Comparison of ENCODE assay signal across 21 cellular contexts in genomic region chr1:109981128-109981379, GRCh38. TPM values are rescaled to one million over a fixed set of nuclear protein-coding genes. Genes with fewer than 3 reads are reported as not detected.
DNase-seq lines count a peak whose midpoint lies in the region; ATAC-seq, FAIRE-seq and TF ChIP-seq lines count a peak whose summit lies in the region.
"Had no signal": no experiment of that assay in that cellular context is flagged by ENCODE, and none has a peak within 500 bp of the region (broad histone marks: within the 10 kb centered on the region; RNA-seq: fewer than 3 reads in every experiment).

No MANE protein-coding gene starts in this region.

- 69% methylated on average over 3 of the region's 3 CpGs; no CpG with 5 or more reads in 1 of the 2 experiments for WGBS in H1 (ENCODE audit: extremely low coverage in 1 of 2, insufficient coverage in 1 of 2, insufficient read length in 1 of 2, insufficient replicate concordance in 2 of 2, low coverage in 1 of 2, low lambda C conversion rate in 2 of 2, missing lambda C conversion rate in 1 of 2), 2 experiments
- 41% methylated on average over 3 of the region's 3 CpGs for WGBS in suprapubic skin

- no peak overlapping the region for H4K5ac ChIP-seq in H1 (ENCODE audit: insufficient read length, low read depth, low read length)

- intact Hi-C loops in activated CD4-positive, alpha-beta memory T cell treated with anti-CD3 and anti-CD28 coated beads for 36 hours (cut with micrococcal nuclease), result no loop called here

- H2AFZ ChIP-seq in H1 (ENCODE audit: low read length), result no peak overlapping the region

- CTCF ChIA-PET in activated CD4-positive, alpha-beta memory T cell treated with anti-CD3 and anti-CD28 coated beads for 36 hours (lab: Charles Lee), result interaction anchor here (1.2 to 14.1 kb wide), 4 partner anchors 22 to 338 kb away, joined by 3 to 723 read pairs (median 6); no protein-coding TSS in a partner anchor
- CTCF ChIA-PET in activated CD4-positive, alpha-beta memory T cell treated with anti-CD3 and anti-CD28 coated beads, Interleukin-2, amount 10 ng/mL, durations not matched to agents 7 days and 5 days (lab: Charles Lee), result interaction anchor here (0.9 to 14.6 kb wide), 6 partner anchors 22 to 435 kb away, joined by 3 to 655 read pairs (median 6); no protein-coding TSS in a partner anchor
- CTCF ChIA-PET in H1 (lab: Charles Lee; ENCODE audit: partially characterized antibody), result interaction anchor here (0.9 to 18.1 kb wide), 16 partner anchors 9 to 484 kb away, joined by 3 to 700 read pairs (median 5); no protein-coding TSS in a partner anchor

- TF ChIP-seq POLR2A in H1 (IDR thresholded peaks at IDR 0.05; ENCODE audit: control extremely low read depth in 1 of 2, low read depth in 2 of 2, low read length in 2 of 2) (no peak), suprapubic skin (IDR thresholded peaks at IDR 0.05) (no peak)

- H3K4ac ChIP-seq in H1 (replicated peaks; ENCODE audit: insufficient read length, low read depth, low read length), result no peak overlapping the region

- DNase-seq in activated CD4-positive, alpha-beta memory T cell treated with anti-CD3 and anti-CD28 coated beads for 36 hours, result no peak
- no peak for DNase-seq in activated CD4-positive, alpha-beta memory T cell treated with anti-CD3 and anti-CD28 coated beads, Interleukin-2, amount 10 ng/mL, durations not matched to agents 7 days and 5 days
- DNase-seq in H1 (ENCODE audit: low read depth in 1 of 2, low spot score in 2 of 2) (no peak), omental fat pad (ENCODE audit: low spot score) (no peak), urothelium cell line (ENCODE audit: low spot score) (no peak), OCI-M1 (lab: John Stamatoyannopoulos, UW) (no peak), suprapubic skin (ENCODE audit: low spot score in 2 of 2) (no peak)
- DNase-seq: DND-41, GOT3, Karpas-422, NCI-H1436, NCI-H187, NCI-H2081 treated with DMSO at 0.1 percent for 48 hours, NCI-H2171, NCI-H510A, SIG-M5 had no signal

- no peak overlapping the region for H3K4me3 ChIP-seq in H1 (ENCODE audit: extremely low read depth in 1 of 4, insufficient read depth in 2 of 4, low read depth in 3 of 4, low read length in 4 of 4)
- H3K4me3 ChIP-seq in suprapubic skin, result no peak overlapping the region
- H3K4me3 ChIP-seq: BLaER1 had no signal

- peaks cover 4 to 10% (median 7%) of the 10 kb centered on the region in 4 experiments; a peak in 6 of 7 replicates for H3K4me1 ChIP-seq in H1 (replicated peaks in 1 of 4; ENCODE audit: control insufficient read depth in 3 of 4, insufficient read depth in 4 of 4, low read length in 3 of 4)
- peaks cover 57% of the 10 kb centered on the region for H3K4me1 ChIP-seq in suprapubic skin

- POLR2A ChIA-PET in activated CD4-positive, alpha-beta memory T cell treated with anti-CD3 and anti-CD28 coated beads for 36 hours (lab: Charles Lee), result no interaction called here
- POLR2A ChIA-PET in activated CD4-positive, alpha-beta memory T cell treated with anti-CD3 and anti-CD28 coated beads, Interleukin-2, amount 10 ng/mL, durations not matched to agents 7 days and 5 days (lab: Charles Lee), result no interaction called here
- POLR2A ChIA-PET in H1 (lab: Charles Lee; ENCODE audit: partially characterized antibody), result no interaction called here

- TF ChIP-seq CTCF in H1 (IDR thresholded peaks at IDR 0.05; ENCODE audit: control extremely low read depth in 1 of 3, insufficient read depth in 1 of 3, low read depth in 1 of 3, low read length in 3 of 3) (no peak), omental fat pad (IDR thresholded peaks at IDR 0.05) (no peak), suprapubic skin (IDR thresholded peaks at IDR 0.05) (no peak)

- peak; percentile 29 for ATAC-seq in omental fat pad (ENCODE audit: low FRiP score)

- H2AK5ac ChIP-seq in H1 (ENCODE audit: low read depth, low read length), result no peak overlapping the region

- H3K23me2 ChIP-seq in H1 (ENCODE audit: low read depth, low read length), result peaks cover 4% of the 10 kb centered on the region; the same call in 1 of the 2 replicates

- H3K9me3 ChIP-seq in H1 (ENCODE audit: insufficient read depth in 2 of 2, low read depth in 1 of 2, low read length in 1 of 2) (no peaks in the 10 kb centered on the region), suprapubic skin (no peaks in the 10 kb centered on the region)
- H3K9me3 ChIP-seq: BLaER1 had no signal

- no peak overlapping the region for H2BK120ac ChIP-seq in H1 (replicated peaks; ENCODE audit: low read depth, low read length)

- H3K36me3 ChIP-seq in H1 (ENCODE audit: control insufficient read depth in 2 of 4, insufficient read depth in 4 of 4, low read length in 3 of 4) (no peaks in the 10 kb centered on the region), suprapubic skin (no peaks in the 10 kb centered on the region)
- H3K36me3 ChIP-seq: BLaER1 had no signal

- H3K56ac ChIP-seq in H1 (replicated peaks; ENCODE audit: insufficient read length, low read depth, low read length), result no peak overlapping the region

- H3K79me1 ChIP-seq in H1 (ENCODE audit: low read depth, low read length), result no peaks in the 10 kb centered on the region

- H4K8ac ChIP-seq in H1 (ENCODE audit: extremely low read depth, insufficient read depth, low read length), result no peak overlapping the region

- H3K14ac ChIP-seq in H1 (ENCODE audit: insufficient read length), result no peak overlapping the region

- peaks cover 3 to 4% of the 10 kb centered on the region in 2 experiments for H4K20me1 ChIP-seq in H1 (replicated peaks in 1 of 2; ENCODE audit: control insufficient read depth in 1 of 2, insufficient read depth in 2 of 2, low read length in 2 of 2)

- no peak overlapping the region for H3K23ac ChIP-seq in H1 (ENCODE audit: insufficient read length)

- H3K27me3 ChIP-seq in H1 (replicated peaks in 1 of 4; ENCODE audit: control insufficient read depth in 3 of 4, extremely low read depth in 1 of 4, insufficient read depth in 3 of 4, low read length in 3 of 4) (no peaks in the 10 kb centered on the region), suprapubic skin (no peaks in the 10 kb centered on the region)
- H3K27me3 ChIP-seq: BLaER1 had no signal

- no peaks in the 10 kb centered on the region for H3K9me3 Mint-ChIP-seq in activated CD4-positive, alpha-beta memory T cell treated with anti-CD3 and anti-CD28 coated beads for 36 hours
- no peaks in the 10 kb centered on the region for H3K9me3 Mint-ChIP-seq in activated CD4-positive, alpha-beta memory T cell treated with anti-CD3 and anti-CD28 coated beads, Interleukin-2, amount 10 ng/mL, durations not matched to agents 7 days and 5 days
- H3K9me3 Mint-ChIP-seq: CD4-positive, CD25-positive, alpha-beta regulatory T cell had no signal

- peaks cover 4% of the 10 kb centered on the region for H3K36me3 Mint-ChIP-seq in activated CD4-positive, alpha-beta memory T cell treated with anti-CD3 and anti-CD28 coated beads for 36 hours
- no peaks in the 10 kb centered on the region for H3K36me3 Mint-ChIP-seq in activated CD4-positive, alpha-beta memory T cell treated with anti-CD3 and anti-CD28 coated beads, Interleukin-2, amount 10 ng/mL, durations not matched to agents 7 days and 5 days (ENCODE audit: low read depth)

- H2BK20ac ChIP-seq in H1 (ENCODE audit: low read length), result no peak overlapping the region

- H3K4me2 ChIP-seq in H1 (ENCODE audit: insufficient read depth in 1 of 2, low read depth in 2 of 2, low read length in 2 of 2), result no peak overlapping the region
- H3K4me2 ChIP-seq: BLaER1 had no signal

- FAIRE-seq in H1 (lab: Jason Lieb, UNC) (no peak), urothelium cell line (lab: Jason Lieb, UNC) (no peak)
- FAIRE-seq: GM12892, RCC 7860 had no signal

- TF ChIP-seq RAD21 in H1 (IDR thresholded peaks at IDR 0.05 in 1 of 2, conservative IDR thresholded peaks at IDR 0.05 in 1 of 2; ENCODE audit: low read depth in 2 of 2, low read length in 2 of 2), result no peak

- no peak overlapping the region for H3K18ac ChIP-seq in H1 (ENCODE audit: extremely low read depth, low read length)

- no peak overlapping the region for H3K4me3 Mint-ChIP-seq in activated CD4-positive, alpha-beta memory T cell treated with anti-CD3 and anti-CD28 coated beads for 36 hours
- no peak overlapping the region for H3K4me3 Mint-ChIP-seq in activated CD4-positive, alpha-beta memory T cell treated with anti-CD3 and anti-CD28 coated beads, Interleukin-2, amount 10 ng/mL, durations not matched to agents 7 days and 5 days

- no peak overlapping the region for H3K27ac ChIP-seq in H1 (ENCODE audit: low read depth, low read length)
- H3K27ac ChIP-seq in suprapubic skin, result no peak overlapping the region
- H3K27ac ChIP-seq: 22Rv1, BLaER1 had no signal

- H2BK5ac ChIP-seq in H1 (ENCODE audit: low read depth, low read length), result no peak overlapping the region

- peaks cover 3 to 11% of the 10 kb centered on the region in 2 experiments; a peak in 3 of 4 replicates for H3K79me2 ChIP-seq in H1 (ENCODE audit: control insufficient read depth in 1 of 2, insufficient read depth in 2 of 2, low read length in 2 of 2)

- H2BK15ac ChIP-seq in H1 (ENCODE audit: low read length), result no peak overlapping the region

- peaks cover 5% of the 10 kb centered on the region for H3K27me3 Mint-ChIP-seq in activated CD4-positive, alpha-beta memory T cell treated with anti-CD3 and anti-CD28 coated beads for 36 hours
- peaks cover 9% of the 10 kb centered on the region for H3K27me3 Mint-ChIP-seq in activated CD4-positive, alpha-beta memory T cell treated with anti-CD3 and anti-CD28 coated beads, Interleukin-2, amount 10 ng/mL, durations not matched to agents 7 days and 5 days

- H4K91ac ChIP-seq in H1 (replicated peaks; ENCODE audit: insufficient read length, low read length), result no peak overlapping the region

- TF ChIP-seq EP300 in H1 (IDR thresholded peaks at IDR 0.05; ENCODE audit: borderline replicate concordance in 1 of 2, low read depth in 2 of 2, low read length in 2 of 2) (no peak), suprapubic skin (IDR thresholded peaks at IDR 0.05) (no peak)

- H3K4me1 Mint-ChIP-seq in activated CD4-positive, alpha-beta memory T cell treated with anti-CD3 and anti-CD28 coated beads for 36 hours (ENCODE audit: low read depth), result peaks cover 14% of the 10 kb centered on the region
- peaks cover 16% of the 10 kb centered on the region for H3K4me1 Mint-ChIP-seq in activated CD4-positive, alpha-beta memory T cell treated with anti-CD3 and anti-CD28 coated beads, Interleukin-2, amount 10 ng/mL, durations not matched to agents 7 days and 5 days

- 0 out of 2 replicates have a peak overlapping the region, but pooled peaks have one; percentile 64 for H2BK12ac ChIP-seq in H1 (ENCODE audit: low read depth, low read length)

- H3K9ac ChIP-seq in H1 (replicated peaks in 1 of 4; ENCODE audit: extremely low read depth in 1 of 4, low read depth in 3 of 4, low read length in 3 of 4), result no peak overlapping the region
- H3K9ac ChIP-seq: BLaER1 had no signal

- peak overlapping the region; percentile 4 for H3K27ac Mint-ChIP-seq in activated CD4-positive, alpha-beta memory T cell treated with anti-CD3 and anti-CD28 coated beads for 36 hours
- no peak overlapping the region for H3K27ac Mint-ChIP-seq in activated CD4-positive, alpha-beta memory T cell treated with anti-CD3 and anti-CD28 coated beads, Interleukin-2, amount 10 ng/mL, durations not matched to agents 7 days and 5 days

RNA-seq across cellular contexts. Expression of gene AHCYL1, which starts 3.5 kb away (rescaled TPM):
- total RNA-seq in activated CD4-positive, alpha-beta memory T cell treated with anti-CD3 and anti-CD28 coated beads for 36 hours, result 10 to 100 TPM; 89.6 to 92.3 TPM
- total RNA-seq in activated CD4-positive, alpha-beta memory T cell treated with anti-CD3 and anti-CD28 coated beads, Interleukin-2, amount 10 ng/mL, durations not matched to agents 7 days and 5 days, result 10 to 100 TPM; 56.5 to 57.0 TPM
- 92.5 and 95.9 TPM in 2 replicates for total RNA-seq in H1 (2021; fragmentation: NEBNext Ultra II Directional; extraction: Animal tissue kit (Norgen Biotek cat#: 25700))
- polyA plus RNA-seq in H1 (2011; rRNA removed), result 55.8 and 64.5 TPM in 2 replicates
- polyA plus RNA-seq in H1 (2011; cell fraction: cytosol; rRNA removed), result 62.7 TPM
- 54.7 TPM for polyA plus RNA-seq in H1 (2011; cell fraction: nucleus; rRNA removed)
- polyA plus RNA-seq in H1 (2012, experiment 1 of 2), result 74.7 to 98.1 TPM (median 80.1 TPM) in 4 replicates
- polyA plus RNA-seq in H1 (2012, experiment 2 of 2), result 12.0 TPM
- polyA plus RNA-seq in H1 (2013, experiment 1 of 2), result 64.4 TPM
- polyA plus RNA-seq in H1 (2013, experiment 2 of 2), result 62.7 TPM
- polyA minus RNA-seq in H1 (2011; rRNA and poly(A)+ RNA removed), result 83.3 and 95.8 TPM in 2 replicates
- 46.4 TPM for polyA minus RNA-seq in H1 (2011; cell fraction: cytosol; rRNA and poly(A)+ RNA removed)
- polyA minus RNA-seq in H1 (2011; cell fraction: nucleus; rRNA and poly(A)+ RNA removed), result 34.2 TPM
- 100 to 1,000 TPM in 2 of 4 donors, 10 to 100 TPM in 2; 76.0 to 107 (median 95.8) TPM for total RNA-seq in omental fat pad
- total RNA-seq in suprapubic skin, result 10 to 100 TPM; 37.7 to 50.4 (median 48.6) TPM

RNA-seq across cellular contexts. Expression of gene STRIP1, which starts 53.4 kb away (rescaled TPM):
- 10 to 100 TPM; 22.7 to 25.7 TPM for total RNA-seq in activated CD4-positive, alpha-beta memory T cell treated with anti-CD3 and anti-CD28 coated beads for 36 hours
- 10 to 100 TPM; 34.1 to 34.7 TPM for total RNA-seq in activated CD4-positive, alpha-beta memory T cell treated with anti-CD3 and anti-CD28 coated beads, Interleukin-2, amount 10 ng/mL, durations not matched to agents 7 days and 5 days
- total RNA-seq in H1 (2021; fragmentation: NEBNext Ultra II Directional; extraction: Animal tissue kit (Norgen Biotek cat#: 25700)), result 45.1 and 45.6 TPM in 2 replicates
- polyA plus RNA-seq in H1 (2011; rRNA removed), result 21.3 and 23.7 TPM in 2 replicates
- 31.9 TPM for polyA plus RNA-seq in H1 (2011; cell fraction: cytosol; rRNA removed)
- 115 TPM for polyA plus RNA-seq in H1 (2011; cell fraction: nucleus; rRNA removed)
- polyA plus RNA-seq in H1 (2012, experiment 1 of 2), result 31.9 to 37.5 TPM (median 34.3 TPM) in 4 replicates
- polyA plus RNA-seq in H1 (2012, experiment 2 of 2), result 15.7 TPM
- 24.5 TPM for polyA plus RNA-seq in H1 (2013, experiment 1 of 2)
- polyA plus RNA-seq in H1 (2013, experiment 2 of 2), result 23.5 TPM
- 75.4 and 77.6 TPM in 2 replicates for polyA minus RNA-seq in H1 (2011; rRNA and poly(A)+ RNA removed)
- polyA minus RNA-seq in H1 (2011; cell fraction: cytosol; rRNA and poly(A)+ RNA removed), result 26.4 TPM
- polyA minus RNA-seq in H1 (2011; cell fraction: nucleus; rRNA and poly(A)+ RNA removed), result 81.9 TPM
- total RNA-seq in omental fat pad, result 10 to 100 TPM; 36.7 to 50.7 (median 46.1) TPM
- 10 to 100 TPM; 43.0 to 71.0 (median 57.6) TPM for total RNA-seq in suprapubic skin
